ENCODE assay signal across 24 cellular contexts in genomic region chr15:85097250-85097649, GRCh38.
"Had no signal": no experiment of that assay in that cellular context is flagged by ENCODE, and none has a peak within 500 bp of the region (broad histone marks: within the 10 kb centered on the region; RNA-seq: fewer than 3 reads in every experiment).

No MANE protein-coding gene starts in this region.

- DNase-seq: activated CD4-positive, alpha-beta T cell treated with anti-CD3 and anti-CD28 coated beads for 4 hours; activated CD4-positive, alpha-beta T cell treated with anti-CD3 and anti-CD28 coated beads, Interleukin-2, amount 50 U/mL, for 4 hours; activated effector memory CD4-positive, alpha-beta T cell treated with Interleukin-2 at 50 U/mL for 16 hours; activated naive CD4-positive, alpha-beta T cell treated with Interleukin-2 at 50 U/mL for 16 hours; anterior cingulate cortex; effector memory CD8-positive, alpha-beta T cell; erythroblast; hippocampal formation; immature natural killer cell; kidney; left colon; naive B cell; nephron progenitor cell; right lobe of liver; stimulated activated CD4-positive, alpha-beta T cell treated with anti-CD3 and anti-CD28 coated beads, Interleukin-2, amount 100 ng/mL, for 48 hours; stimulated activated naive CD4-positive, alpha-beta T cell treated with Interleukin-2 at 50 U/mL for 16 hours; T-cell had no signal

- H3K9me3 ChIP-seq: gastroesophageal sphincter, neutrophil, right lobe of liver, thoracic aorta had no signal

- H3K4me3 ChIP-seq: gastroesophageal sphincter, right lobe of liver, thoracic aorta had no signal

- H3K4me1 ChIP-seq: gastroesophageal sphincter, right lobe of liver had no signal

- ATAC-seq: effector memory CD8-positive, alpha-beta T cell; gastroesophageal sphincter; left colon; right lobe of liver; T-cell had no signal

- H3K27ac ChIP-seq: gastroesophageal sphincter, neutrophil, right lobe of liver, thoracic aorta, VCaP had no signal

- FAIRE-seq: bronchial epithelial cell, colon, kidney, TTC549 had no signal

- H3K27me3 ChIP-seq: gastroesophageal sphincter, neutrophil, right lobe of liver had no signal
